ENCODE assay signal across 1 cellular context in the genomic region with DNA sequence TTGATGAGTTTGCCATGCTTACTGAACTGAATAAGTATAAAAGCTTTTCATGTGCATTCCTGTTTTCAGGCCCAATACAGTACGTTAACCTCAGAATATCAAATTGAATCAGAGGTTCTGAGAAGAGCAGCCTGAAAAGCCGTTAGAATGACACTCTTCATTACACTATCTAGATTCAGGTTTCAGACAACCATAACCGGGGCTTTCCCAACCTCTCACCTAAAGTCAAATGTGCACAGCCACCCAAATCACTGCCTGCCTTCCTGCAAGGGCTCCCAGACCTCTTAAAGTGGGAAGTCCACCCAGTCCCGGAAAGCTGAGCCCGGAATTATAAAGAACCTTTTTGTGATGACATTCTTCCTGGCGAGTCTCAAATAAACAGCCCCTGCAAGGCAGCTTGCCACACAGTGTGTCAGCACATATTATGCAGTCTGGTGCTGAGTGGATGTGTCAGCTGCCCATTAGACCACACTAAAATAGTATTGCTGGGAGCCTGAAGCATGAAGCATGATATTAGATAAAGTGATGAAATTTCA.
TF ChIP-seq lines count a peak whose summit lies in the region.

No MANE protein-coding gene starts in this region.

TF ChIP-seq in GM12878, 131 proteins besides CTCF, POLR2A, EP300 and RAD21 (continued from another document and continues in another):
- TF ChIP-seq, protein P1, sequence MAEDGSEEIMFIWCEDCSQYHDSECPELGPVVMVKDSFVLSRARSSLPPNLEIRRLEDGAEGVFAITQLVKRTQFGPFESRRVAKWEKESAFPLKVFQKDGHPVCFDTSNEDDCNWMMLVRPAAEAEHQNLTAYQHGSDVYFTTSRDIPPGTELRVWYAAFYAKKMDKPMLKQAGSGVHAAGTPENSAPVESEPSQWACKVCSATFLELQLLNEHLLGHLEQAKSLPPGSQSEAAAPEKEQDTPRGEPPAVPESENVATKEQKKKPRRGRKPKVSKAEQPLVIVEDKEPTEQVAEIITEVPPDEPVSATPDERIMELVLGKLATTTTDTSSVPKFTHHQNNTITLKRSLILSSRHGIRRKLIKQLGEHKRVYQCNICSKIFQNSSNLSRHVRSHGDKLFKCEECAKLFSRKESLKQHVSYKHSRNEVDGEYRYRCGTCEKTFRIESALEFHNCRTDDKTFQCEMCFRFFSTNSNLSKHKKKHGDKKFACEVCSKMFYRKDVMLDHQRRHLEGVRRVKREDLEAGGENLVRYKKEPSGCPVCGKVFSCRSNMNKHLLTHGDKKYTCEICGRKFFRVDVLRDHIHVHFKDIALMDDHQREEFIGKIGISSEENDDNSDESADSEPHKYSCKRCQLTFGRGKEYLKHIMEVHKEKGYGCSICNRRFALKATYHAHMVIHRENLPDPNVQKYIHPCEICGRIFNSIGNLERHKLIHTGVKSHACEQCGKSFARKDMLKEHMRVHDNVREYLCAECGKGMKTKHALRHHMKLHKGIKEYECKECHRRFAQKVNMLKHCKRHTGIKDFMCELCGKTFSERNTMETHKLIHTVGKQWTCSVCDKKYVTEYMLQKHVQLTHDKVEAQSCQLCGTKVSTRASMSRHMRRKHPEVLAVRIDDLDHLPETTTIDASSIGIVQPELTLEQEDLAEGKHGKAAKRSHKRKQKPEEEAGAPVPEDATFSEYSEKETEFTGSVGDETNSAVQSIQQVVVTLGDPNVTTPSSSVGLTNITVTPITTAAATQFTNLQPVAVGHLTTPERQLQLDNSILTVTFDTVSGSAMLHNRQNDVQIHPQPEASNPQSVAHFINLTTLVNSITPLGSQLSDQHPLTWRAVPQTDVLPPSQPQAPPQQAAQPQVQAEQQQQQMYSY (CRISPR knock-in tag; IDR thresholded peaks at IDR 0.05): no peak
- no peak for TF ChIP-seq TCF7 (IDR thresholded peaks at IDR 0.05; ENCODE audit: borderline replicate concordance)
- TF ChIP-seq, protein P2, sequence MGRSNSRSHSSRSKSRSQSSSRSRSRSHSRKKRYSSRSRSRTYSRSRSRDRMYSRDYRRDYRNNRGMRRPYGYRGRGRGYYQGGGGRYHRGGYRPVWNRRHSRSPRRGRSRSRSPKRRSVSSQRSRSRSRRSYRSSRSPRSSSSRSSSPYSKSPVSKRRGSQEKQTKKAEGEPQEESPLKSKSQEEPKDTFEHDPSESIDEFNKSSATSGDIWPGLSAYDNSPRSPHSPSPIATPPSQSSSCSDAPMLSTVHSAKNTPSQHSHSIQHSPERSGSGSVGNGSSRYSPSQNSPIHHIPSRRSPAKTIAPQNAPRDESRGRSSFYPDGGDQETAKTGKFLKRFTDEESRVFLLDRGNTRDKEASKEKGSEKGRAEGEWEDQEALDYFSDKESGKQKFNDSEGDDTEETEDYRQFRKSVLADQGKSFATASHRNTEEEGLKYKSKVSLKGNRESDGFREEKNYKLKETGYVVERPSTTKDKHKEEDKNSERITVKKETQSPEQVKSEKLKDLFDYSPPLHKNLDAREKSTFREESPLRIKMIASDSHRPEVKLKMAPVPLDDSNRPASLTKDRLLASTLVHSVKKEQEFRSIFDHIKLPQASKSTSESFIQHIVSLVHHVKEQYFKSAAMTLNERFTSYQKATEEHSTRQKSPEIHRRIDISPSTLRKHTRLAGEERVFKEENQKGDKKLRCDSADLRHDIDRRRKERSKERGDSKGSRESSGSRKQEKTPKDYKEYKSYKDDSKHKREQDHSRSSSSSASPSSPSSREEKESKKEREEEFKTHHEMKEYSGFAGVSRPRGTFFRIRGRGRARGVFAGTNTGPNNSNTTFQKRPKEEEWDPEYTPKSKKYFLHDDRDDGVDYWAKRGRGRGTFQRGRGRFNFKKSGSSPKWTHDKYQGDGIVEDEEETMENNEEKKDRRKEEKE (IDR thresholded peaks at IDR 0.05): no peak
- peak; percentile 69 for TF ChIP-seq RELA (IDR thresholded peaks at IDR 0.05; ENCODE audit: borderline replicate concordance, partially characterized antibody)
- TF ChIP-seq, protein P3, sequence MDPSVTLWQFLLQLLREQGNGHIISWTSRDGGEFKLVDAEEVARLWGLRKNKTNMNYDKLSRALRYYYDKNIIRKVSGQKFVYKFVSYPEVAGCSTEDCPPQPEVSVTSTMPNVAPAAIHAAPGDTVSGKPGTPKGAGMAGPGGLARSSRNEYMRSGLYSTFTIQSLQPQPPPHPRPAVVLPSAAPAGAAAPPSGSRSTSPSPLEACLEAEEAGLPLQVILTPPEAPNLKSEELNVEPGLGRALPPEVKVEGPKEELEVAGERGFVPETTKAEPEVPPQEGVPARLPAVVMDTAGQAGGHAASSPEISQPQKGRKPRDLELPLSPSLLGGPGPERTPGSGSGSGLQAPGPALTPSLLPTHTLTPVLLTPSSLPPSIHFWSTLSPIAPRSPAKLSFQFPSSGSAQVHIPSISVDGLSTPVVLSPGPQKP (IDR thresholded peaks at IDR 0.05; ENCODE audit: low read depth, low read length): no peak
- TF ChIP-seq MYB (IDR thresholded peaks at IDR 0.05; ENCODE audit: borderline replicate concordance, low read depth, low read length): no peak
- TF ChIP-seq, protein P4, sequence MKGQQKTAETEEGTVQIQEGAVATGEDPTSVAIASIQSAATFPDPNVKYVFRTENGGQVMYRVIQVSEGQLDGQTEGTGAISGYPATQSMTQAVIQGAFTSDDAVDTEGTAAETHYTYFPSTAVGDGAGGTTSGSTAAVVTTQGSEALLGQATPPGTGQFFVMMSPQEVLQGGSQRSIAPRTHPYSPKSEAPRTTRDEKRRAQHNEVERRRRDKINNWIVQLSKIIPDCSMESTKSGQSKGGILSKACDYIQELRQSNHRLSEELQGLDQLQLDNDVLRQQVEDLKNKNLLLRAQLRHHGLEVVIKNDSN (IDR thresholded peaks at IDR 0.05; ENCODE audit: borderline replicate concordance, extremely low read length, insufficient read depth, low read depth, low read length): no peak
- TF ChIP-seq ZBED1 (IDR thresholded peaks at IDR 0.05; ENCODE audit: borderline replicate concordance): no peak
- no peak for TF ChIP-seq HDGF (IDR thresholded peaks at IDR 0.05)
- TF ChIP-seq ZNF207 (IDR thresholded peaks at IDR 0.05; ENCODE audit: borderline replicate concordance): 0 out of 2 replicates have a peak, but pooled peaks have one; percentile 47
- TF ChIP-seq, protein P5, sequence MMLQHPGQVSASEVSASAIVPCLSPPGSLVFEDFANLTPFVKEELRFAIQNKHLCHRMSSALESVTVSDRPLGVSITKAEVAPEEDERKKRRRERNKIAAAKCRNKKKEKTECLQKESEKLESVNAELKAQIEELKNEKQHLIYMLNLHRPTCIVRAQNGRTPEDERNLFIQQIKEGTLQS (IDR thresholded peaks at IDR 0.05; ENCODE audit: borderline replicate concordance, extremely low read depth, low read depth, low read length): no peak
- TF ChIP-seq EZH2 (IDR thresholded peaks at IDR 0.05; ENCODE audit: borderline replicate concordance, control insufficient read depth, low read depth, low read length): no peak
- no peak for TF ChIP-seq CEBPB (IDR thresholded peaks at IDR 0.05; ENCODE audit: borderline replicate concordance in 1 of 2, low read depth in 2 of 2, low read length in 2 of 2)
- no peak for TF ChIP-seq MEF2B (IDR thresholded peaks at IDR 0.05; ENCODE audit: partially characterized antibody, poor library complexity, severe bottlenecking)
- TF ChIP-seq, protein P6, sequence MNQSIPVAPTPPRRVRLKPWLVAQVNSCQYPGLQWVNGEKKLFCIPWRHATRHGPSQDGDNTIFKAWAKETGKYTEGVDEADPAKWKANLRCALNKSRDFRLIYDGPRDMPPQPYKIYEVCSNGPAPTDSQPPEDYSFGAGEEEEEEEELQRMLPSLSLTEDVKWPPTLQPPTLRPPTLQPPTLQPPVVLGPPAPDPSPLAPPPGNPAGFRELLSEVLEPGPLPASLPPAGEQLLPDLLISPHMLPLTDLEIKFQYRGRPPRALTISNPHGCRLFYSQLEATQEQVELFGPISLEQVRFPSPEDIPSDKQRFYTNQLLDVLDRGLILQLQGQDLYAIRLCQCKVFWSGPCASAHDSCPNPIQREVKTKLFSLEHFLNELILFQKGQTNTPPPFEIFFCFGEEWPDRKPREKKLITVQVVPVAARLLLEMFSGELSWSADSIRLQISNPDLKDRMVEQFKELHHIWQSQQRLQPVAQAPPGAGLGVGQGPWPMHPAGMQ (IDR thresholded peaks at IDR 0.05; ENCODE audit: borderline replicate concordance): no peak
- TF ChIP-seq EED (IDR thresholded peaks at IDR 0.05; ENCODE audit: low read depth): 0 out of 2 replicates have a peak, but pooled peaks have one; percentile 49
- TF ChIP-seq LARP7 (IDR thresholded peaks at IDR 0.05): no peak
- no peak for TF ChIP-seq ZNF622 (IDR thresholded peaks at IDR 0.05)
- TF ChIP-seq FOXM1 (IDR thresholded peaks at IDR 0.05; ENCODE audit: low read depth, low read length): no peak
- TF ChIP-seq ZNF217 (IDR thresholded peaks at IDR 0.05): no peak
- TF ChIP-seq, protein P7, sequence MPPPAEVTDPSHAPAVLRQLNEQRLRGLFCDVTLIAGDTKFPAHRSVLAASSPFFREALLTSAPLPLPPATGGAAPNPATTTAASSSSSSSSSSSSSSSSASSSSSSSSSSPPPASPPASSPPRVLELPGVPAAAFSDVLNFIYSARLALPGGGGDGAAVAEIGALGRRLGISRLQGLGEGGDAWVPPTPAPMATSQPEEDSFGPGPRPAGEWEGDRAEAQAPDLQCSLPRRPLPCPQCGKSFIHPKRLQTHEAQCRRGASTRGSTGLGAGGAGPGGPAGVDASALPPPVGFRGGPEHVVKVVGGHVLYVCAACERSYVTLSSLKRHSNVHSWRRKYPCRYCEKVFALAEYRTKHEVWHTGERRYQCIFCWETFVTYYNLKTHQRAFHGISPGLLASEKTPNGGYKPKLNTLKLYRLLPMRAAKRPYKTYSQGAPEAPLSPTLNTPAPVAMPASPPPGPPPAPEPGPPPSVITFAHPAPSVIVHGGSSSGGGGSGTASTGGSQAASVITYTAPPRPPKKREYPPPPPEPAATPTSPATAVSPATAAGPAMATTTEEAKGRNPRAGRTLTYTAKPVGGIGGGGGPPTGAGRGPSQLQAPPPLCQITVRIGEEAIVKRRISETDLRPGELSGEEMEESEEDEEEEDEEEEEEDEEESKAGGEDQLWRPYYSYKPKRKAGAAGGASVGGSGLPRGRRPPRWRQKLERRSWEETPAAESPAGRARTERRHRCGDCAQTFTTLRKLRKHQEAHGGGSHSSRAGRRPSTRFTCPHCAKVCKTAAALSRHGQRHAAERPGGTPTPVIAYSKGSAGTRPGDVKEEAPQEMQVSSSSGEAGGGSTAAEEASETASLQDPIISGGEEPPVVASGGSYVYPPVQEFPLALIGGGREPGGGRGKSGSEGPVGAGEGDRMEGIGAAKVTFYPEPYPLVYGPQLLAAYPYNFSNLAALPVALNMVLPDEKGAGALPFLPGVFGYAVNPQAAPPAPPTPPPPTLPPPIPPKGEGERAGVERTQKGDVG (CRISPR knock-in tag; IDR thresholded peaks at IDR 0.05): no peak
- no peak for TF ChIP-seq MEF2A (IDR thresholded peaks at IDR 0.05; ENCODE audit: insufficient read depth, low read depth, low read length)
- no peak for TF ChIP-seq CREB1 (IDR thresholded peaks at IDR 0.05; ENCODE audit: low read depth)
- TF ChIP-seq, protein P8, sequence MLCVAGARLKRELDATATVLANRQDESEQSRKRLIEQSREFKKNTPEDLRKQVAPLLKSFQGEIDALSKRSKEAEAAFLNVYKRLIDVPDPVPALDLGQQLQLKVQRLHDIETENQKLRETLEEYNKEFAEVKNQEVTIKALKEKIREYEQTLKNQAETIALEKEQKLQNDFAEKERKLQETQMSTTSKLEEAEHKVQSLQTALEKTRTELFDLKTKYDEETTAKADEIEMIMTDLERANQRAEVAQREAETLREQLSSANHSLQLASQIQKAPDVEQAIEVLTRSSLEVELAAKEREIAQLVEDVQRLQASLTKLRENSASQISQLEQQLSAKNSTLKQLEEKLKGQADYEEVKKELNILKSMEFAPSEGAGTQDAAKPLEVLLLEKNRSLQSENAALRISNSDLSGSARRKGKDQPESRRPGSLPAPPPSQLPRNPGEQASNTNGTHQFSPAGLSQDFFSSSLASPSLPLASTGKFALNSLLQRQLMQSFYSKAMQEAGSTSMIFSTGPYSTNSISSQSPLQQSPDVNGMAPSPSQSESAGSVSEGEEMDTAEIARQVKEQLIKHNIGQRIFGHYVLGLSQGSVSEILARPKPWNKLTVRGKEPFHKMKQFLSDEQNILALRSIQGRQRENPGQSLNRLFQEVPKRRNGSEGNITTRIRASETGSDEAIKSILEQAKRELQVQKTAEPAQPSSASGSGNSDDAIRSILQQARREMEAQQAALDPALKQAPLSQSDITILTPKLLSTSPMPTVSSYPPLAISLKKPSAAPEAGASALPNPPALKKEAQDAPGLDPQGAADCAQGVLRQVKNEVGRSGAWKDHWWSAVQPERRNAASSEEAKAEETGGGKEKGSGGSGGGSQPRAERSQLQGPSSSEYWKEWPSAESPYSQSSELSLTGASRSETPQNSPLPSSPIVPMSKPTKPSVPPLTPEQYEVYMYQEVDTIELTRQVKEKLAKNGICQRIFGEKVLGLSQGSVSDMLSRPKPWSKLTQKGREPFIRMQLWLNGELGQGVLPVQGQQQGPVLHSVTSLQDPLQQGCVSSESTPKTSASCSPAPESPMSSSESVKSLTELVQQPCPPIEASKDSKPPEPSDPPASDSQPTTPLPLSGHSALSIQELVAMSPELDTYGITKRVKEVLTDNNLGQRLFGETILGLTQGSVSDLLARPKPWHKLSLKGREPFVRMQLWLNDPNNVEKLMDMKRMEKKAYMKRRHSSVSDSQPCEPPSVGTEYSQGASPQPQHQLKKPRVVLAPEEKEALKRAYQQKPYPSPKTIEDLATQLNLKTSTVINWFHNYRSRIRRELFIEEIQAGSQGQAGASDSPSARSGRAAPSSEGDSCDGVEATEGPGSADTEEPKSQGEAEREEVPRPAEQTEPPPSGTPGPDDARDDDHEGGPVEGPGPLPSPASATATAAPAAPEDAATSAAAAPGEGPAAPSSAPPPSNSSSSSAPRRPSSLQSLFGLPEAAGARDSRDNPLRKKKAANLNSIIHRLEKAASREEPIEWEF (IDR thresholded peaks at IDR 0.05; ENCODE audit: insufficient replicate concordance, low read depth, low read length): no peak
- no peak for TF ChIP-seq NBN (IDR thresholded peaks at IDR 0.05)
- TF ChIP-seq ZSCAN29 (IDR thresholded peaks at IDR 0.05): no peak
- TF ChIP-seq TARDBP (IDR thresholded peaks at IDR 0.05; ENCODE audit: borderline replicate concordance): no peak
- TF ChIP-seq NFIC (IDR thresholded peaks at IDR 0.05; ENCODE audit: low read depth, low read length): peak; percentile 48; the same call in 1 of the 2 replicates
- TF ChIP-seq, protein P9, sequence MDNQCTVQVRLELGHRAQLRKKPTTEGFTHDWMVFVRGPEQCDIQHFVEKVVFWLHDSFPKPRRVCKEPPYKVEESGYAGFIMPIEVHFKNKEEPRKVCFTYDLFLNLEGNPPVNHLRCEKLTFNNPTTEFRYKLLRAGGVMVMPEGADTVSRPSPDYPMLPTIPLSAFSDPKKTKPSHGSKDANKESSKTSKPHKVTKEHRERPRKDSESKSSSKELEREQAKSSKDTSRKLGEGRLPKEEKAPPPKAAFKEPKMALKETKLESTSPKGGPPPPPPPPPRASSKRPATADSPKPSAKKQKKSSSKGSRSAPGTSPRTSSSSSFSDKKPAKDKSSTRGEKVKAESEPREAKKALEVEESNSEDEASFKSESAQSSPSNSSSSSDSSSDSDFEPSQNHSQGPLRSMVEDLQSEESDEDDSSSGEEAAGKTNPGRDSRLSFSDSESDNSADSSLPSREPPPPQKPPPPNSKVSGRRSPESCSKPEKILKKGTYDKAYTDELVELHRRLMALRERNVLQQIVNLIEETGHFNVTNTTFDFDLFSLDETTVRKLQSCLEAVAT (IDR thresholded peaks at IDR 0.05): no peak
- no peak for TF ChIP-seq CHD1 (IDR thresholded peaks at IDR 0.05; ENCODE audit: low read depth, low read length)
- TF ChIP-seq STAT1 (conservative IDR thresholded peaks at IDR 0.05): no peak
- TF ChIP-seq RUNX3 (IDR thresholded peaks at IDR 0.05; ENCODE audit: low read length): peak; percentile 81
- no peak for TF ChIP-seq KAT2A (conservative IDR thresholded peaks at IDR 0.05; ENCODE audit: control insufficient read depth, low read depth, low read length)
